21 cellular contexts compared by ENCODE assay signal in genomic region chr3:117756580-117756979, GRCh38.
DNase-seq lines count a peak whose midpoint lies in the region; ATAC-seq and TF ChIP-seq lines count a peak whose summit lies in the region.
"Had no signal": no experiment of that assay in that cellular context is flagged by ENCODE, and none has a peak within 500 bp of the region (broad histone marks: within the 10 kb centered on the region; RNA-seq: fewer than 3 reads in every experiment).

No MANE protein-coding gene starts in this region.

- H3K4me1 ChIP-seq in PC-9 (replicated peaks; ENCODE audit: insufficient read depth): no peaks in the 10 kb centered on the region
- H3K4me1 ChIP-seq: esophagus muscularis mucosa, testis had no signal

- peaks cover 8% of the 10 kb centered on the region for H3K9me3 Mint-ChIP-seq in glutamatergic neuron (ENCODE audit: unreplicated experiment)
- H3K9me3 Mint-ChIP-seq: H9 had no signal

- H3K27me3 ChIP-seq in PC-9 (ENCODE audit: insufficient read depth, low read depth): no peaks in the 10 kb centered on the region
- H3K27me3 ChIP-seq: esophagus muscularis mucosa, testis had no signal

- TF ChIP-seq CTCF in glutamatergic neuron (IDR thresholded peaks at IDR 0.05; ENCODE audit: partially characterized antibody, unreplicated experiment) (no peak), PC-9 (conservative IDR thresholded peaks at IDR 0.05) (no peak)

- H3K4me2 ChIP-seq in PC-9: no peak overlapping the region

- H3F3A ChIP-seq in PC-9 (ENCODE audit: insufficient read depth, low read depth): no peaks in the 10 kb centered on the region

- H3K27ac ChIP-seq in PC-9: no peak overlapping the region
- H3K27ac ChIP-seq: esophagus muscularis mucosa, skin epidermis, testis had no signal

- H3K79me2 ChIP-seq in PC-9 (ENCODE audit: low read depth): no peaks in the 10 kb centered on the region

- H4K20me1 ChIP-seq in PC-9 (ENCODE audit: insufficient read depth): no peaks in the 10 kb centered on the region

- peak overlapping the region; percentile 98 for H3K27ac Mint-ChIP-seq in glutamatergic neuron (ENCODE audit: unreplicated experiment)
- H3K27ac Mint-ChIP-seq: activated CD4-positive, alpha-beta memory T cell treated with anti-CD3 and anti-CD28 coated beads for 36 hours; activated naive CD4-positive, alpha-beta T cell treated with anti-CD3 and anti-CD28 coated beads, Interleukin-2, amount 50 U/mL, for 72 hours; activated T-cell treated with anti-CD3 and anti-CD28 coated beads, Interleukin-2, amount 50 U/mL, for 24 hours; H9; naive B cell had no signal

- POLR2A ChIA-PET in PC-9 (lab: Charles Lee; ENCODE audit: unreplicated experiment): no interaction called here

- intact Hi-C loops in PC-9 (cut with micrococcal nuclease; ENCODE audit: unreplicated experiment): no loop called here

- no peak overlapping the region for H2AFZ ChIP-seq in PC-9

- DNase-seq in DMS 273 treated with DMSO at 0.1 percent for 48 hours (lab: John Stamatoyannopoulos, UW) (peak; percentile 86), NCI-H1105 treated with DMSO at 0.1 percent for 48 hours (lab: John Stamatoyannopoulos, UW) (peak; percentile 40), SHP77 treated with DMSO at 0.1 percent for 48 hours (lab: John Stamatoyannopoulos, UW) (peak; percentile 71), glutamatergic neuron (peak; percentile 72), PC-9 (no peak), CD1c-positive myeloid dendritic cell (ENCODE audit: extremely low spot score) (no peak)
- DNase-seq in stimulated activated CD4-positive, alpha-beta T cell treated with anti-CD3 and anti-CD28 coated beads, Interleukin-4, amount 100 ng/mL, for 1 hour: no peak
- DNase-seq: activated CD4-positive, alpha-beta memory T cell treated with anti-CD3 and anti-CD28 coated beads for 36 hours; activated T-cell treated with anti-CD3 and anti-CD28 coated beads, Interleukin-2, amount 50 U/mL, for 24 hours; COR-L47; H9; KG1; naive B cell; NCI-H1436 treated with DMSO at 0.1 percent for 48 hours; NCI-H526; testis had no signal

- no peaks in the 10 kb centered on the region for H3K9me2 ChIP-seq in PC-9 (ENCODE audit: insufficient read depth)

- ATAC-seq in HG03159 (IDR thresholded peaks at IDR 0.05; ENCODE audit: unreplicated experiment): no peak
- ATAC-seq: activated naive CD4-positive, alpha-beta T cell treated with anti-CD3 and anti-CD28 coated beads, Interleukin-2, amount 50 U/mL, for 72 hours had no signal

- H3K36me3 ChIP-seq in PC-9 (ENCODE audit: low read depth): no peaks in the 10 kb centered on the region
- H3K36me3 ChIP-seq: esophagus muscularis mucosa had no signal

- H3K36me3 Mint-ChIP-seq in glutamatergic neuron (ENCODE audit: unreplicated experiment): no peaks in the 10 kb centered on the region
- H3K36me3 Mint-ChIP-seq: activated CD4-positive, alpha-beta memory T cell treated with anti-CD3 and anti-CD28 coated beads for 36 hours; activated naive CD4-positive, alpha-beta T cell treated with anti-CD3 and anti-CD28 coated beads, Interleukin-2, amount 50 U/mL, for 72 hours; naive B cell had no signal

- H3K4me1 Mint-ChIP-seq in glutamatergic neuron (ENCODE audit: low read depth, unreplicated experiment): peaks cover 68% of the 10 kb centered on the region
- H3K4me1 Mint-ChIP-seq: naive B cell had no signal

- peaks cover 7% of the 10 kb centered on the region for H3K27me3 Mint-ChIP-seq in glutamatergic neuron (ENCODE audit: unreplicated experiment)
- H3K27me3 Mint-ChIP-seq: activated CD4-positive, alpha-beta memory T cell treated with anti-CD3 and anti-CD28 coated beads for 36 hours; activated T-cell treated with anti-CD3 and anti-CD28 coated beads, Interleukin-2, amount 50 U/mL, for 24 hours had no signal

- no peak overlapping the region for H3K4me3 ChIP-seq in PC-9
- H3K4me3 ChIP-seq: esophagus muscularis mucosa, lung, skin epidermis, testis had no signal

- CTCF ChIA-PET in PC-9 (lab: Charles Lee): no interaction called here

- H3K9me3 ChIP-seq in PC-9 (ENCODE audit: insufficient read depth, low read depth): no peaks in the 10 kb centered on the region
- H3K9me3 ChIP-seq: esophagus muscularis mucosa, testis had no signal

- no TSS peak for BruUV-seq in PC-9 (replicated peaks; lab: Mats Ljungman, UMichigan)

- peak overlapping the region; percentile 78 for H3K4me3 Mint-ChIP-seq in glutamatergic neuron (ENCODE audit: unreplicated experiment)
- H3K4me3 Mint-ChIP-seq: activated CD4-positive, alpha-beta memory T cell treated with anti-CD3 and anti-CD28 coated beads for 36 hours; activated T-cell treated with anti-CD3 and anti-CD28 coated beads, Interleukin-2, amount 50 U/mL, for 24 hours; H9; naive B cell had no signal

Comparison
In these comparisons a context has a peak if more than half of its experiments do, and no peak if none do; other contexts are left out.
1. DNase-seq: peak in DMS 273 treated with DMSO at 0.1 percent for 48 hours (single experiment), NCI-H1105 treated with DMSO at 0.1 percent for 48 hours (single experiment), SHP77 treated with DMSO at 0.1 percent for 48 hours (single experiment) and glutamatergic neuron (single experiment); none in PC-9 (0 of 2), CD1c-positive myeloid dendritic cell (single experiment) and stimulated activated CD4-positive, alpha-beta T cell treated with anti-CD3 and anti-CD28 coated beads, Interleukin-4, amount 100 ng/mL, for 1 hour (single experiment).